14 cellular contexts compared by ENCODE assay signal in the genomic region with DNA sequence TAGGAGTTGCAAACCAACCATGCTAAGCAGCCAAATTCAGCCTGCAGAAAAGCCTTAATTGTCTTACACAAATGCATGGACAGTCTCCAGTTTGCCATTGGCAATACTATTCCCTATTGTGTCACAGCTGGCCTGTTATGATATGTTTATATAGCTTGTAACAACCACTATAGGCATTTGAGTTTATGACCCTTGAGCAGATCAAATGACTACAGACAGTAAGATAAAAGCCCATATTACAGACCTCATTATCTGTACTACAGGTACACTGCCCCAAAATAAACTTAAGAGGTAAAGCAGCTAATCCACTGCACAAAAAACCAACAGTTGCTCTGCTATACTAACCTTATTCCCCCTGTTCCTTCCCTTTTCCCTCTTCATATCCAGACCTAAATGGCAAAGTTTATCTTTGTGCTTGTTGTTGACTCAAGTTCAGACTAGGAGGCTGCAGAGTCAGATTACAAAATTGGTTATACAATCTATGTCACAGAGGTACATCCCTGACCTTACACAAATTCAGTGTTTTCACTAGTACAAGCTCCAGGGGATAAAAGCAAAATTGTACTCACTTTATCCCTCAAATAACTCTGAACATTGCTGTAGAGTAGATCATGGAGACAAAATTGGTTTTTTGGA.
DNase-seq lines count a peak whose midpoint lies in the region; TF ChIP-seq lines count a peak whose summit lies in the region.
"Had no signal": no experiment of that assay in that cellular context is flagged by ENCODE, and none has a peak within 500 bp of the region (broad histone marks: within the 10 kb centered on the region; RNA-seq: fewer than 3 reads in every experiment).

No MANE protein-coding gene starts in this region.

- no peaks in the 10 kb centered on the region for H3K36me3 ChIP-seq in adrenal gland (replicated peaks in 1 of 2)

- H3K36me3 Mint-ChIP-seq in activated CD4-positive, alpha-beta T cell treated with anti-CD3 and anti-CD28 coated beads, Interleukin-2, amount 10 ng/mL, durations not matched to agents 7 days and 5 days (ENCODE audit: low read depth), result no peaks in the 10 kb centered on the region

- CTCF ChIA-PET in activated CD4-positive, alpha-beta T cell treated with anti-CD3 and anti-CD28 coated beads, Interleukin-2, amount 10 ng/mL, durations not matched to agents 7 days and 5 days (lab: Charles Lee), result no interaction called here
- CTCF ChIA-PET in GM10248 (lab: Yijun Ruan, JAX), result interaction anchor here (0.7 to 1.4 kb wide), 3 partner anchors 9 to 14 kb away, joined by 3 to 4 read pairs (median 3); no protein-coding TSS in a partner anchor

- H3K4me1 Mint-ChIP-seq in activated CD4-positive, alpha-beta T cell treated with anti-CD3 and anti-CD28 coated beads, Interleukin-2, amount 10 ng/mL, durations not matched to agents 7 days and 5 days, result no peaks in the 10 kb centered on the region
- H3K4me1 Mint-ChIP-seq: B cell had no signal

- H3K9me3 ChIP-seq in adrenal gland (replicated peaks in 1 of 3), result no peaks in the 10 kb centered on the region

- no peak for TF ChIP-seq POLR2A in adrenal gland (IDR thresholded peaks at IDR 0.05)

- no peaks in the 10 kb centered on the region for H3K9me3 Mint-ChIP-seq in activated CD4-positive, alpha-beta T cell treated with anti-CD3 and anti-CD28 coated beads, Interleukin-2, amount 10 ng/mL, durations not matched to agents 7 days and 5 days

- H3K27ac Mint-ChIP-seq in activated CD4-positive, alpha-beta T cell treated with anti-CD3 and anti-CD28 coated beads, Interleukin-2, amount 10 ng/mL, durations not matched to agents 7 days and 5 days, result no peak overlapping the region
- H3K27ac Mint-ChIP-seq: B cell had no signal

- H3K4me3 ChIP-seq in adrenal gland, result no peak overlapping the region

- peak; percentile 13 for DNase-seq in NCI-H1092 treated with DMSO at 0.1 percent for 48 hours (lab: John Stamatoyannopoulos, UW)
- no peak for DNase-seq in NCI-H1092 (lab: John Stamatoyannopoulos, UW)
- peak; percentile 55 for DNase-seq in NCI-H2029 treated with DMSO at 0.1 percent for 48 hours (lab: John Stamatoyannopoulos, UW)
- DNase-seq in left kidney (ENCODE audit: low read depth, low spot score), result peak; percentile 49
- DNase-seq in activated CD4-positive, alpha-beta T cell treated with anti-CD3 and anti-CD28 coated beads, Interleukin-2, amount 10 ng/mL, durations not matched to agents 7 days and 5 days, result no peak
- no peak for DNase-seq in adrenal gland
- no peak for DNase-seq in GM10248 (ENCODE audit: extremely low spot score)
- DNase-seq: COR-L47, GOT3, MM.1S, NCI-H187 treated with DMSO at 0.1 percent for 48 hours, SW 1271 had no signal

- H3K27ac ChIP-seq in 22Rv1 (peak overlapping the region; percentile 44), adrenal gland (no peak overlapping the region)

- no peaks in the 10 kb centered on the region for H3K27me3 Mint-ChIP-seq in activated CD4-positive, alpha-beta T cell treated with anti-CD3 and anti-CD28 coated beads, Interleukin-2, amount 10 ng/mL, durations not matched to agents 7 days and 5 days

- POLR2A ChIA-PET in activated CD4-positive, alpha-beta T cell treated with anti-CD3 and anti-CD28 coated beads, Interleukin-2, amount 10 ng/mL, durations not matched to agents 7 days and 5 days (lab: Charles Lee), result no interaction called here
- POLR2A ChIA-PET in GM10248 (lab: Yijun Ruan, JAX), result no interaction called here

- no peaks in the 10 kb centered on the region for H3K4me1 ChIP-seq in adrenal gland (replicated peaks in 1 of 2)

- intact Hi-C loops in adrenal gland (cut with DNase I), result no loop called here

- H3K4me3 Mint-ChIP-seq in activated CD4-positive, alpha-beta T cell treated with anti-CD3 and anti-CD28 coated beads, Interleukin-2, amount 10 ng/mL, durations not matched to agents 7 days and 5 days, result no peak overlapping the region
- H3K4me3 Mint-ChIP-seq: B cell had no signal

- H3K27me3 ChIP-seq in adrenal gland, result no peaks in the 10 kb centered on the region

- TF ChIP-seq CTCF in 22Rv1 (IDR thresholded peaks at IDR 0.05) (no peak), adrenal gland (IDR thresholded peaks at IDR 0.05) (no peak), GM10248 (IDR thresholded peaks at IDR 0.05; ENCODE audit: control extremely low read depth, extremely low read depth, low read depth, missing control alignments) (no peak)

Comparison
In these comparisons a context has a peak if more than half of its experiments do, and no peak if none do; other contexts are left out.
1. DNase-seq: peak in NCI-H1092 treated with DMSO at 0.1 percent for 48 hours (single experiment), NCI-H2029 treated with DMSO at 0.1 percent for 48 hours (single experiment) and left kidney (single experiment); none in NCI-H1092 (single experiment), activated CD4-positive, alpha-beta T cell treated with anti-CD3 and anti-CD28 coated beads, Interleukin-2, amount 10 ng/mL, durations not matched to agents 7 days and 5 days (single experiment), adrenal gland (0 of 7) and GM10248 (single experiment).